ENCODE assay signal across 8 cellular contexts in the genomic region with DNA sequence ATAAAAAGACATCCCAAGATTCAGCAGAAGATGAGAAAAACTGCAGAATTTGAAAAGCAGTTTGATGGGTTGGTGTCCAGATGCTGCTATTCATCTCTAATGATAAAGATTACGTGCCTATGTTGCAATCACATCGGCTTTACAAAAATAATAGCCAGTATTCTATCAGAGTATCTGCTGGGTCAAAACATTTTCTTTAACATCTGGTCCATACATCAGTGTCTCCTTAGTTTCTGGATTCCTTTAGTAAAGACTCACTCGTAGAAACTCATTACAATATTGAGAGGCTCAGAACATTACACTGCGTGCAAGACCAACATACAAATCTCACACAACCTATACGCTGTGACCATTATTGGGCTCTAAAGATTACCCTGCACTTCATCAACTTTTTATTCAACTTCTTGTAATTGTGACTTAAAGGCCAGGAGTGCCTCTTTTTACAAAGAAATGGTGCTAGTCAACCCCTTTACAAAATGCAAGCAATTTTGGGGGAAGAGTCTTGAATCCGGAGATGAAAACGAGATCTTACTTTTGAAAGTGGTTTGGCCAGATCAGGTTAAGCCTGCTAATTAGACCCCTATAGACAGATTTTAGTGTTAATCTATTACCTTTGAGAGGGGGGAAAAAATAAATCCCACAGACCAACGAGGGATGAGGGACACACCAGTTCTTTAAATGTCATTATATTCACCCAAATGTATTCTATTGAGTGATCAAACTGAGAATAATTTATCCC. TPM values are rescaled to one million over a fixed set of nuclear protein-coding genes. Genes with fewer than 3 reads are reported as not detected.
DNase-seq lines count a peak whose midpoint lies in the region; TF ChIP-seq lines count a peak whose summit lies in the region.

No MANE protein-coding gene starts in this region.

- peak overlapping the region; percentile 100 for H3K4me3 ChIP-seq in iPS-18a (ENCODE audit: low read length)
- peak overlapping the region; percentile 1 to 99 for H3K4me3 ChIP-seq in testis

- CTCF ChIA-PET in activated CD4-positive, alpha-beta memory T cell treated with anti-CD3 and anti-CD28 coated beads, Interleukin-2, amount 10 ng/mL, durations not matched to agents 7 days and 5 days (lab: Charles Lee) = interaction anchor here (0.7 to 2.3 kb wide), 3 partner anchors 7 to 12 kb away, joined by 3 to 11 read pairs (median 7); no protein-coding TSS in a partner anchor

- peaks cover 48% of the 10 kb centered on the region for H3K4me1 Mint-ChIP-seq in T-helper 2 cell treated with Interferon-gamma antibody and Interleukin-4, amounts not matched to agents 5 μg/mL and 100 μg/mL, for 36 hours (ENCODE audit: low read depth)
- peaks cover 52% of the 10 kb centered on the region for H3K4me1 Mint-ChIP-seq in activated CD4-positive, alpha-beta memory T cell treated with anti-CD3 and anti-CD28 coated beads, Interleukin-2, amount 10 ng/mL, durations not matched to agents 7 days and 5 days

- peak overlapping the region; percentile 100 for H3K9ac ChIP-seq in iPS-18a (ENCODE audit: low read length)

- peak overlapping the region; percentile 100 for H3K27ac Mint-ChIP-seq in T-helper 2 cell treated with Interferon-gamma antibody and Interleukin-4, amounts not matched to agents 5 μg/mL and 100 μg/mL, for 36 hours
- peak overlapping the region; percentile 100 for H3K27ac Mint-ChIP-seq in activated CD4-positive, alpha-beta memory T cell treated with anti-CD3 and anti-CD28 coated beads, Interleukin-2, amount 10 ng/mL, durations not matched to agents 7 days and 5 days

- H3K27me3 ChIP-seq in iPS-18a (ENCODE audit: control insufficient read depth, insufficient read depth, low read length) (peaks cover 1% of the 10 kb centered on the region), testis (no peaks in the 10 kb centered on the region)

- peak overlapping the region; percentile 100 for H3K4me3 Mint-ChIP-seq in T-helper 2 cell treated with Interferon-gamma antibody and Interleukin-4, amounts not matched to agents 5 μg/mL and 100 μg/mL, for 36 hours
- H3K4me3 Mint-ChIP-seq in activated CD4-positive, alpha-beta memory T cell treated with anti-CD3 and anti-CD28 coated beads, Interleukin-2, amount 10 ng/mL, durations not matched to agents 7 days and 5 days = peak overlapping the region; percentile 98

- POLR2A ChIA-PET in activated CD4-positive, alpha-beta memory T cell treated with anti-CD3 and anti-CD28 coated beads, Interleukin-2, amount 10 ng/mL, durations not matched to agents 7 days and 5 days (lab: Charles Lee) = interaction anchor here (0.5 to 6.1 kb wide), 11 partner anchors 8 to 849 kb away, joined by 3 to 210 read pairs (median 39); a partner anchor contains a TSS

- no peak for DNase-seq in T-helper 2 cell treated with Interferon-gamma antibody and Interleukin-4, amounts not matched to agents 5 μg/mL and 100 μg/mL, for 36 hours (ENCODE audit: low spot score)
- DNase-seq in T-helper 2 cell (no peak), testis (no peak), GM20000 (ENCODE audit: low spot score) (no peak), HUDEP-2 (lab: John Stamatoyannopoulos, UW; ENCODE audit: unreplicated experiment in 76 of 76) (no peak), GM19240 (ENCODE audit: insufficient read length, low spot score) (no peak)
- DNase-seq in activated CD4-positive, alpha-beta memory T cell treated with anti-CD3 and anti-CD28 coated beads, Interleukin-2, amount 10 ng/mL, durations not matched to agents 7 days and 5 days = no peak

- no peak for TF ChIP-seq POLR2A in testis (IDR thresholded peaks at IDR 0.05)

- H3K36me3 ChIP-seq in iPS-18a (ENCODE audit: control insufficient read depth, low read depth, low read length) = peaks cover 38% of the 10 kb centered on the region
- no peaks in the 10 kb centered on the region for H3K36me3 ChIP-seq in testis (ENCODE audit: low read depth, missing control alignments)

- H3K9me3 Mint-ChIP-seq in T-helper 2 cell treated with Interferon-gamma antibody and Interleukin-4, amounts not matched to agents 5 μg/mL and 100 μg/mL, for 36 hours = peaks cover 4% of the 10 kb centered on the region
- peaks cover 2% of the 10 kb centered on the region for H3K9me3 Mint-ChIP-seq in activated CD4-positive, alpha-beta memory T cell treated with anti-CD3 and anti-CD28 coated beads, Interleukin-2, amount 10 ng/mL, durations not matched to agents 7 days and 5 days

- peaks cover 81% of the 10 kb centered on the region for H3K36me3 Mint-ChIP-seq in T-helper 2 cell treated with Interferon-gamma antibody and Interleukin-4, amounts not matched to agents 5 μg/mL and 100 μg/mL, for 36 hours (ENCODE audit: low read depth)
- peaks cover 72% of the 10 kb centered on the region for H3K36me3 Mint-ChIP-seq in activated CD4-positive, alpha-beta memory T cell treated with anti-CD3 and anti-CD28 coated beads, Interleukin-2, amount 10 ng/mL, durations not matched to agents 7 days and 5 days (ENCODE audit: low read depth)

- TF ChIP-seq CTCF in testis (IDR thresholded peaks at IDR 0.05) = no peak
- TF ChIP-seq CTCF in GM20000 (IDR thresholded peaks at IDR 0.05; ENCODE audit: extremely low read depth, missing control alignments) = no peak

- H3K4me1 ChIP-seq in iPS-18a (ENCODE audit: control insufficient read depth, low read depth, low read length) (peaks cover 42% of the 10 kb centered on the region), testis (peaks cover 40% of the 10 kb centered on the region)

- 3% methylated on average over 8 of the region's 8 CpGs for whole genome bisulfite sequencing in testis, 2 donors

- peaks cover 7% of the 10 kb centered on the region for H3K27me3 Mint-ChIP-seq in T-helper 2 cell treated with Interferon-gamma antibody and Interleukin-4, amounts not matched to agents 5 μg/mL and 100 μg/mL, for 36 hours (ENCODE audit: low read depth)
- H3K27me3 Mint-ChIP-seq in activated CD4-positive, alpha-beta memory T cell treated with anti-CD3 and anti-CD28 coated beads, Interleukin-2, amount 10 ng/mL, durations not matched to agents 7 days and 5 days = peaks cover 4% of the 10 kb centered on the region

- H3K9me3 ChIP-seq in iPS-18a (ENCODE audit: control insufficient read depth, low read depth, low read length) (no peaks in the 10 kb centered on the region), testis (no peaks in the 10 kb centered on the region)

- intact Hi-C loops in testis (cut with DNase I; ENCODE audit: low total_unique reads) = no loop called here

- H3K27ac ChIP-seq in iPS-18a (ENCODE audit: low read length) (no peak overlapping the region), testis (peak overlapping the region; percentile 47 to 100)

RNA-seq across cellular contexts. Expression of a gene that starts 2.9 kb away (rescaled TPM):
- total RNA-seq in activated CD4-positive, alpha-beta memory T cell treated with anti-CD3 and anti-CD28 coated beads, Interleukin-2, amount 10 ng/mL, durations not matched to agents 7 days and 5 days = 100 to 1,000 TPM; 194 to 195 TPM
- 100 to 1,000 TPM; 177 to 199 TPM for total RNA-seq in testis
- 136 TPM for polyA plus RNA-seq in testis (ENCODE audit: insufficient read depth, low read depth, low replicate concordance)
